19 cellular contexts compared by ENCODE assay signal in genomic region chr10:132982301-132982989, GRCh38. TPM values are rescaled to one million over a fixed set of nuclear protein-coding genes. Genes with fewer than 3 reads are reported as not detected.
DNase-seq lines count a peak whose midpoint lies in the region; ATAC-seq and TF ChIP-seq lines count a peak whose summit lies in the region.
"Had no signal": no experiment of that assay in that cellular context is flagged by ENCODE, and none has a peak within 500 bp of the region (broad histone marks: within the 10 kb centered on the region; RNA-seq: fewer than 3 reads in every experiment).

No MANE protein-coding gene starts in this region.

- H3K9me3 ChIP-seq in upper lobe of right lung, result no peaks in the 10 kb centered on the region
- no peaks in the 10 kb centered on the region for H3K9me3 ChIP-seq in stomach
- H3K9me3 ChIP-seq: BLaER1 treated with 17β-estradiol and CSF1 and Interleukin-3, amounts not matched to agents 10 nM and 100 nM; Peyer's patch had no signal

- no peak overlapping the region for H3K27ac ChIP-seq in upper lobe of right lung
- H3K27ac ChIP-seq in stomach, result peak overlapping the region in 1 of 5 donors; percentile 46
- H3K27ac ChIP-seq: 22Rv1; BLaER1 treated with 17β-estradiol and CSF1 and Interleukin-3, amounts not matched to agents 10 nM and 100 nM; Peyer's patch had no signal

- TF ChIP-seq POLR2A in stomach (IDR thresholded peaks at IDR 0.05), result no peak

- 65 to 83% (median 76%) methylated on average over 33 to 36 of the region's 36 CpGs for WGBS in stomach, 5 donors

- ATAC-seq in Right ventricle myocardium inferior (peak; percentile 52), Right ventricle myocardium superior (ENCODE audit: poor library complexity) (no peak), upper lobe of right lung (no peak)

- H3K4me1 ChIP-seq in upper lobe of right lung (no peaks in the 10 kb centered on the region), stomach (peaks cover 0 to 5% (median 0%) of the 10 kb centered on the region in 4 donors)
- H3K4me1 ChIP-seq: BLaER1 treated with 17β-estradiol and CSF1 and Interleukin-3, amounts not matched to agents 10 nM and 100 nM; Peyer's patch had no signal

- H3K36me3 ChIP-seq in upper lobe of right lung (no peaks in the 10 kb centered on the region), stomach (no peaks in the 10 kb centered on the region)
- H3K36me3 ChIP-seq: BLaER1 treated with 17β-estradiol and CSF1 and Interleukin-3, amounts not matched to agents 10 nM and 100 nM; Peyer's patch had no signal

- H3K4me3 ChIP-seq in upper lobe of right lung (no peak overlapping the region), stomach (no peak overlapping the region)
- H3K4me3 ChIP-seq: BLaER1 treated with 17β-estradiol and CSF1 and Interleukin-3, amounts not matched to agents 10 nM and 100 nM; Peyer's patch had no signal

- TF ChIP-seq EP300 in stomach (IDR thresholded peaks at IDR 0.05), result no peak

- TF ChIP-seq CTCF in upper lobe of right lung (IDR thresholded peaks at IDR 0.05) (no peak), stomach (IDR thresholded peaks at IDR 0.05) (no peak)

- intact Hi-C loops in Right ventricle myocardium inferior (cut with DNase I) (no loop called here), Right ventricle myocardium superior (cut with DNase I) (no loop called here), upper lobe of right lung (cut with DNase I) (no loop called here), stomach (cut with DNase I; ENCODE audit: low total_unique reads) (no loop called here)

- H3K27me3 ChIP-seq in upper lobe of right lung (peaks cover 16% of the 10 kb centered on the region), stomach (peaks cover 0 to 68% (median 4%) of the 10 kb centered on the region in 3 donors)
- H3K27me3 ChIP-seq: BLaER1 treated with 17β-estradiol and CSF1 and Interleukin-3, amounts not matched to agents 10 nM and 100 nM; Peyer's patch had no signal

- DNase-seq in Right ventricle myocardium inferior (ENCODE audit: missing footprints) (peak; percentile 77), Right ventricle myocardium superior (no peak), globus pallidus (ENCODE audit: low spot score) (peak; percentile 41), medulla oblongata (ENCODE audit: extremely low spot score) (peak; percentile 24), upper lobe of right lung (peak; percentile 34), iPS-NIHi7 (ENCODE audit: extremely low spot score) (no peak), stomach (no peak), HK-2 (ENCODE audit: unreplicated experiment) (no peak)
- DNase-seq: DMS 273 treated with DMSO at 0.1 percent for 48 hours, HFFc6, Karpas-422, NCI-H1417, NCI-H2029, NCI-H2171 treated with DMSO at 0.1 percent for 48 hours, NCI-H510A treated with DMSO at 0.1 percent for 48 hours, Peyer's patch, SHP77 treated with DMSO at 0.1 percent for 48 hours had no signal

RNA-seq across cellular contexts. Expression of gene CFAP46, which starts 40.1 kb away (rescaled TPM):
- total RNA-seq in Right ventricle myocardium inferior (0.57 TPM), Right ventricle myocardium superior (1.9 TPM), upper lobe of right lung (0.52 TPM), stomach (1 to 10 TPM in 2 of 5 donors, under 1 TPM in 2, not detected in 1; under 0.01 to 2.3 (median 0.97) TPM)
- 1 to 10 TPM in 2 of 3 donors, under 1 TPM in 1; 0.50 to 5.8 (median 2.5) TPM for polyA plus RNA-seq in stomach
- total RNA-seq: Peyer's patch had no signal

Comparison
In these comparisons a context has a peak if more than half of its experiments do, and no peak if none do; other contexts are left out.
1. DNase-seq: peak in Right ventricle myocardium inferior (single experiment), globus pallidus (single experiment), medulla oblongata (single experiment) and upper lobe of right lung (single experiment); none in Right ventricle myocardium superior (single experiment), iPS-NIHi7 (single experiment), stomach (single experiment) and HK-2 (single experiment).